Comparison of ENCODE assay signal across 11 cellular contexts in genomic region chr20:840503-840857, GRCh38. TPM values are rescaled to one million over a fixed set of nuclear protein-coding genes. Genes with fewer than 3 reads are reported as not detected.
DNase-seq lines count a peak whose midpoint lies in the region; ATAC-seq, FAIRE-seq and TF ChIP-seq lines count a peak whose summit lies in the region.
"Had no signal": no experiment of that assay in that cellular context is flagged by ENCODE, and none has a peak within 500 bp of the region (broad histone marks: within the 10 kb centered on the region; RNA-seq: fewer than 3 reads in every experiment).

No MANE protein-coding gene starts in this region.

- no peak overlapping the region for H3K27ac ChIP-seq in keratinocyte (ENCODE audit: control insufficient read depth, insufficient read depth, low read length)

- H3K4me2 ChIP-seq in keratinocyte (ENCODE audit: control insufficient read depth, extremely low read depth, insufficient read depth, low read depth, low read length) = peak overlapping the region; percentile 99

- H3K9me1 ChIP-seq in keratinocyte (ENCODE audit: control insufficient read depth, extremely low read depth, insufficient read depth, low read length) = peaks cover 9% of the 10 kb centered on the region

- H3K36me3 ChIP-seq in keratinocyte (ENCODE audit: control insufficient read depth in 2 of 2, extremely low read depth in 1 of 2, insufficient read depth in 2 of 2, low read length in 2 of 2) = peaks cover under 1% of the 10 kb centered on the region in 2 experiments

- peaks cover 67% of the 10 kb centered on the region for H3K79me2 ChIP-seq in keratinocyte (ENCODE audit: control insufficient read depth, insufficient read depth, low read length)

- no peak overlapping the region for H3K27ac Mint-ChIP-seq in stimulated activated naive CD8-positive, alpha-beta T cell treated with anti-CD3 and anti-CD28 coated beads, Interleukin-15, Interleukin-2, amounts not matched to agents 100 ng/mL and 50 ng/mL, for 24 hours
- no peak overlapping the region for H3K27ac Mint-ChIP-seq in activated naive CD8-positive, alpha-beta T cell treated with anti-CD3 and anti-CD28 coated beads for 36 hours

- H3K4me1 ChIP-seq in keratinocyte (ENCODE audit: control insufficient read depth, extremely low read depth, insufficient read depth, low read length) = peaks cover 53% of the 10 kb centered on the region

- FAIRE-seq in keratinocyte (lab: Jason Lieb, UNC) = no peak
- FAIRE-seq: TTC549 had no signal

- H3K9me3 ChIP-seq in keratinocyte (ENCODE audit: control insufficient read depth, low read depth, low read length) = no peaks in the 10 kb centered on the region

- no peak for TF ChIP-seq CTCF in keratinocyte (optimal IDR thresholded peaks at IDR 0.05 in 1 of 3, IDR thresholded peaks at IDR 0.05 in 1 of 3, conservative IDR thresholded peaks at IDR 0.05 in 1 of 3; ENCODE audit: extremely low read depth in 1 of 3, insufficient read depth in 2 of 3, low read length in 3 of 3)

- H3K9me3 Mint-ChIP-seq in stimulated activated naive CD8-positive, alpha-beta T cell treated with anti-CD3 and anti-CD28 coated beads, Interleukin-15, Interleukin-2, amounts not matched to agents 100 ng/mL and 50 ng/mL, for 24 hours = no peaks in the 10 kb centered on the region
- no peaks in the 10 kb centered on the region for H3K9me3 Mint-ChIP-seq in activated naive CD8-positive, alpha-beta T cell treated with anti-CD3 and anti-CD28 coated beads for 36 hours

- H3K4me3 ChIP-seq in keratinocyte (ENCODE audit: control insufficient read depth in 2 of 3, extremely low read depth in 1 of 3, insufficient read depth in 2 of 3, low read depth in 1 of 3, low read length in 3 of 3) = peak overlapping the region in 1 of 3 experiments; percentile 85

- peaks cover 5% of the 10 kb centered on the region for H3K36me3 Mint-ChIP-seq in stimulated activated naive CD8-positive, alpha-beta T cell treated with anti-CD3 and anti-CD28 coated beads, Interleukin-15, Interleukin-2, amounts not matched to agents 100 ng/mL and 50 ng/mL, for 24 hours (ENCODE audit: low read depth)
- H3K36me3 Mint-ChIP-seq in activated naive CD8-positive, alpha-beta T cell treated with anti-CD3 and anti-CD28 coated beads for 36 hours = peaks cover 15% of the 10 kb centered on the region

- no peak overlapping the region for H2AFZ ChIP-seq in keratinocyte (ENCODE audit: control insufficient read depth, low read length)

- no peaks in the 10 kb centered on the region for H3K27me3 ChIP-seq in keratinocyte (ENCODE audit: control insufficient read depth, extremely low read depth, insufficient read depth, low read length)

- H3K9ac ChIP-seq in keratinocyte (ENCODE audit: control insufficient read depth, extremely low read depth, insufficient read depth, low read length) = no peak overlapping the region

- no peak for ATAC-seq in stimulated activated naive CD8-positive, alpha-beta T cell treated with anti-CD3 and anti-CD28 coated beads, Interleukin-15, Interleukin-2, amounts not matched to agents 100 U/mL and 50 U/mL, for 24 hours
- no peak for ATAC-seq in GM19397 (IDR thresholded peaks at IDR 0.05; ENCODE audit: unreplicated experiment)
- ATAC-seq in HG03135 (IDR thresholded peaks at IDR 0.05; ENCODE audit: unreplicated experiment) = no peak
- no peak for ATAC-seq in GM19463 (IDR thresholded peaks at IDR 0.05; ENCODE audit: unreplicated experiment)

- dilution Hi-C loops in keratinocyte (cut with MboI; ENCODE audit: extremely low pct_ligation_motif_present, low sequenced_read_pairs) = no loop called here

- H3K4me3 Mint-ChIP-seq in stimulated activated naive CD8-positive, alpha-beta T cell treated with anti-CD3 and anti-CD28 coated beads, Interleukin-15, Interleukin-2, amounts not matched to agents 100 ng/mL and 50 ng/mL, for 24 hours = peak overlapping the region; percentile 57
- peak overlapping the region; percentile 59 for H3K4me3 Mint-ChIP-seq in activated naive CD8-positive, alpha-beta T cell treated with anti-CD3 and anti-CD28 coated beads for 36 hours

- peaks cover 2% of the 10 kb centered on the region for H4K20me1 ChIP-seq in keratinocyte (ENCODE audit: control insufficient read depth, extremely low read depth, insufficient read depth, low read length)

- no peak for DNase-seq in stimulated activated naive CD8-positive, alpha-beta T cell treated with anti-CD3 and anti-CD28 coated beads, Interleukin-15, Interleukin-2, amounts not matched to agents 100 U/mL and 50 U/mL, for 24 hours
- no peak for DNase-seq in activated naive CD8-positive, alpha-beta T cell treated with anti-CD3 and anti-CD28 coated beads for 36 hours
- no peak for DNase-seq in keratinocyte (ENCODE audit: low read depth, low spot score)
- no peak for DNase-seq in HuH-7 (ENCODE audit: low spot score)
- DNase-seq: activated gamma-delta T cell, AML-193 had no signal

- H3K4me1 Mint-ChIP-seq in stimulated activated naive CD8-positive, alpha-beta T cell treated with anti-CD3 and anti-CD28 coated beads, Interleukin-15, Interleukin-2, amounts not matched to agents 100 ng/mL and 50 ng/mL, for 24 hours (ENCODE audit: low read depth) = peaks cover 47% of the 10 kb centered on the region
- H3K4me1 Mint-ChIP-seq in activated naive CD8-positive, alpha-beta T cell treated with anti-CD3 and anti-CD28 coated beads for 36 hours = peaks cover 33% of the 10 kb centered on the region

- H3K27me3 Mint-ChIP-seq in stimulated activated naive CD8-positive, alpha-beta T cell treated with anti-CD3 and anti-CD28 coated beads, Interleukin-15, Interleukin-2, amounts not matched to agents 100 ng/mL and 50 ng/mL, for 24 hours = no peaks in the 10 kb centered on the region
- H3K27me3 Mint-ChIP-seq in activated naive CD8-positive, alpha-beta T cell treated with anti-CD3 and anti-CD28 coated beads for 36 hours = no peaks in the 10 kb centered on the region

RNA-seq across cellular contexts. Expression of gene FAM110A, which starts 7.0 kb away (rescaled TPM):
- 10 to 100 TPM; 21.3 to 21.4 TPM for total RNA-seq in activated naive CD8-positive, alpha-beta T cell treated with anti-CD3 and anti-CD28 coated beads for 36 hours
- polyA plus RNA-seq in keratinocyte = 12.3 to 15.5 TPM (median 13.2 TPM) in 3 replicates
- 14.3 TPM for polyA plus RNA-seq in keratinocyte (2011; ENCODE audit: low read depth)
- 10.4 and 20.6 TPM in 2 replicates for polyA plus RNA-seq in keratinocyte (2011; cell fraction: cytosol; rRNA removed)
- 29.0 and 34.2 TPM in 2 replicates for polyA plus RNA-seq in keratinocyte (2011; cell fraction: nucleus; rRNA removed)
- 16.3 and 19.3 TPM in 2 replicates for polyA plus RNA-seq in keratinocyte (2012; ENCODE audit: low replicate concordance)
- polyA minus RNA-seq in keratinocyte = 6.5 to 16.2 TPM (median 7.3 TPM) in 3 replicates
- 18.2 TPM for polyA minus RNA-seq in keratinocyte (2011; cell fraction: cytosol; rRNA and poly(A)+ RNA removed)
- 6.3 and 7.7 TPM in 2 replicates for polyA minus RNA-seq in keratinocyte (2011; cell fraction: nucleus; rRNA and poly(A)+ RNA removed)
